ENCODE assay signal across 15 cellular contexts in the genomic region with DNA sequence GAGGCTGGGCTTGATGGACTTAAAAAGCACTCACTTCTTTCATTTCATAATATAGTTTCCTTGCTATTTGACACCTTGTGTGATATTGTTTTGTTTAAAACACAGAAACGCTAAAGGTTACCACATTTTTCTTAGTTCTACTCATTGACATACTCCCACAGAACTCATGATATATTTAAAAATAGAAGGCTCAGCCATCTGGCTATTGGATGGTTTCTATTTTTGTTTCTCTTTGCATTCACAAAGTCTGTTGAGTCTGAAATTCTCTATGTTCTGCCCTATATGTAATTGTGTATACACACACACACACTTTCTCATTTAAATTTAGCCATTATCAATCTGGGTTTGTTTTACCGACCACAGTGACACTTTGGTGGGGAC.
DNase-seq lines count a peak whose midpoint lies in the region; ATAC-seq and TF ChIP-seq lines count a peak whose summit lies in the region.
"Had no signal": no experiment of that assay in that cellular context is flagged by ENCODE, and none has a peak within 500 bp of the region (broad histone marks: within the 10 kb centered on the region; RNA-seq: fewer than 3 reads in every experiment).

No MANE protein-coding gene starts in this region.

- H3K36me3 Mint-ChIP-seq in type B pancreatic cell: no peaks in the 10 kb centered on the region
- H3K36me3 Mint-ChIP-seq: activated naive CD4-positive, alpha-beta T cell treated with anti-CD3 and anti-CD28 coated beads, Interleukin-2, amount 50 U/mL, for 24 hours; CD8-positive, alpha-beta memory T cell; stimulated activated naive B cell treated with anti-CD40 and anti-IgM and Interleukin-4, amounts not matched to agents 10 μg/mL and 1 μg/mL and 100 μg/mL, for 72 hours had no signal

- ATAC-seq in HG03565 (IDR thresholded peaks at IDR 0.05; ENCODE audit: unreplicated experiment): peak; percentile 60
- ATAC-seq: activated CD4-positive, CD25-positive, alpha-beta regulatory T cell treated with anti-CD3 and anti-CD28 coated beads, Interleukin-2, amount 50 U/mL, for 24 hours; foreskin keratinocyte; stimulated activated naive B cell treated with anti-CD40 and anti-IgM and Interleukin-4, amounts not matched to agents 10 μg/mL and 1 μg/mL and 100 μg/mL, for 72 hours had no signal

- no peaks in the 10 kb centered on the region for H3K9me3 ChIP-seq in duodenal mucosa (ENCODE audit: control insufficient read depth in 1 of 2, low read length in 2 of 2)

- no peaks in the 10 kb centered on the region for H3K36me3 ChIP-seq in duodenal mucosa (ENCODE audit: control insufficient read depth in 1 of 2, insufficient read depth in 2 of 2, low read length in 2 of 2)

- no peaks in the 10 kb centered on the region for H3K27me3 ChIP-seq in duodenal mucosa (ENCODE audit: control insufficient read depth in 1 of 2, insufficient read depth in 2 of 2, low read length in 2 of 2)
- H3K27me3 ChIP-seq: foreskin keratinocyte had no signal

- H3K4me3 ChIP-seq in duodenal mucosa (ENCODE audit: low read depth in 1 of 2, low read length in 2 of 2): peak overlapping the region; percentile 43 to 48

- peak overlapping the region in 1 of 2 donors; percentile 22 for H3K9ac ChIP-seq in duodenal mucosa (ENCODE audit: low read depth in 1 of 2, low read length in 2 of 2)

- no peak overlapping the region for H3K27ac Mint-ChIP-seq in type B pancreatic cell
- H3K27ac Mint-ChIP-seq: activated naive CD4-positive, alpha-beta T cell treated with anti-CD3 and anti-CD28 coated beads, Interleukin-2, amount 50 U/mL, for 24 hours; CD8-positive, alpha-beta memory T cell; stimulated activated naive B cell treated with anti-CD40 and anti-IgM and Interleukin-4, amounts not matched to agents 10 μg/mL and 1 μg/mL and 100 μg/mL, for 72 hours had no signal

- peak overlapping the region; percentile 38 for H3K4me3 Mint-ChIP-seq in type B pancreatic cell
- H3K4me3 Mint-ChIP-seq: activated naive CD4-positive, alpha-beta T cell treated with anti-CD3 and anti-CD28 coated beads, Interleukin-2, amount 50 U/mL, for 24 hours; CD8-positive, alpha-beta memory T cell; stimulated activated naive B cell treated with anti-CD40 and anti-IgM and Interleukin-4, amounts not matched to agents 10 μg/mL and 1 μg/mL and 100 μg/mL, for 72 hours had no signal

- no peaks in the 10 kb centered on the region for H3K4me1 ChIP-seq in duodenal mucosa (ENCODE audit: control insufficient read depth in 1 of 2, insufficient read depth in 2 of 2, low read length in 2 of 2)
- H3K4me1 ChIP-seq: foreskin keratinocyte had no signal

- no peak overlapping the region for H3K27ac ChIP-seq in duodenal mucosa (ENCODE audit: low read depth, low read length)
- H3K27ac ChIP-seq: foreskin keratinocyte, HL-60 had no signal

- H3K27me3 Mint-ChIP-seq in type B pancreatic cell: no peaks in the 10 kb centered on the region
- H3K27me3 Mint-ChIP-seq: stimulated activated naive B cell treated with anti-CD40 and anti-IgM and Interleukin-4, amounts not matched to agents 10 μg/mL and 1 μg/mL and 100 μg/mL, for 72 hours had no signal

- DNase-seq in NCI-H146 treated with DMSO at 0.1 percent for 48 hours (lab: John Stamatoyannopoulos, UW; ENCODE audit: unreplicated experiment) (peak; percentile 93), NCI-H146 (lab: John Stamatoyannopoulos, UW) (no peak), type B pancreatic cell (ENCODE audit: extremely low spot score, unreplicated experiment) (no peak), KBM-7 (no peak), islet precursor cell (no peak), NCI-H1048 (lab: John Stamatoyannopoulos, UW) (no peak)
- DNase-seq: CD8-positive, alpha-beta memory T cell; effector CD8-positive, alpha-beta T cell; foreskin keratinocyte; stimulated activated naive B cell treated with anti-CD40 and anti-IgM and Interleukin-4, amounts not matched to agents 10 μg/mL and 1 μg/mL and 100 μg/mL, for 72 hours had no signal

- in situ Hi-C loops in KBM-7 (cut with MboI; ENCODE audit: low pct_unique_long_range_greater_than_20kb, low sequenced_read_pairs): no loop called here

- peaks cover 13% of the 10 kb centered on the region for H3K4me1 Mint-ChIP-seq in type B pancreatic cell (ENCODE audit: unreplicated experiment)
- H3K4me1 Mint-ChIP-seq: activated naive CD4-positive, alpha-beta T cell treated with anti-CD3 and anti-CD28 coated beads, Interleukin-2, amount 50 U/mL, for 24 hours; CD8-positive, alpha-beta memory T cell; stimulated activated naive B cell treated with anti-CD40 and anti-IgM and Interleukin-4, amounts not matched to agents 10 μg/mL and 1 μg/mL and 100 μg/mL, for 72 hours had no signal

- no peaks in the 10 kb centered on the region for H3K9me3 Mint-ChIP-seq in type B pancreatic cell
- H3K9me3 Mint-ChIP-seq: activated naive CD4-positive, alpha-beta T cell treated with anti-CD3 and anti-CD28 coated beads, Interleukin-2, amount 50 U/mL, for 24 hours; stimulated activated naive B cell treated with anti-CD40 and anti-IgM and Interleukin-4, amounts not matched to agents 10 μg/mL and 1 μg/mL and 100 μg/mL, for 72 hours had no signal

- no peak for TF ChIP-seq CTCF in type B pancreatic cell (conservative IDR thresholded peaks at IDR 0.05)
